1 cellular context compared by ENCODE assay signal in the genomic region with DNA sequence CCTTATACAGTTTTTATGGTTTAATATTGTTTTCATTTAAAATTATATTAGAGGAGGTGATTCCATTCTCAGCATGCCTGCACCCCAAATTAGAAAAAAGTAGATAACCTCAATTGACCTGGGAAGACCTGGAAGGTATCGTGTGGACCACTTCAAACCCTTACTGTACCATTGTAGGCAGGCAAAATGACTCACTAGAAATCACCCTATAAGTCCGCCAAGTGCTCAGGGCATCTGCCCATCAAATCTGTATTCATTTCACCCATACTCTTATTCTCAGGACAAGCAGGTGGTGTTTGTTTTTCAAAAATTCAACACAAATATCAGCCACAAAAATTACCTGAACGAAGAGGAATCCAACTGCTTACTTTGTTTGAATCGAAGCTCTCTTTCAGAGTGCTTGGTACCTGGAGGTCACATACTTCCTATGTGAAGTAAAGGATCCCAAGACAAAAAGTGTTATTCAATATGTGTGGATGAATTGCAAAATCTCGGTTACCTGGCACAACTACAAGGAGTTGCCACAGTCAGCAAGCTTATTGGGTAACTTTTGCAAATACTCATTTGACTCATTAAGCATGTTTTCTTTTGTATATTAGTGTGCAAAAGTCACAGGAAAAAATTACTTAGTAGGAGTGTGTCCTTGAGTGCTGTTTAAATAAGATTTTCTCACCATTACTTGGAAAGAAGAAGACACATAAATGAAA.
TF ChIP-seq lines count a peak whose summit lies in the region.

No MANE protein-coding gene starts in this region.

TF ChIP-seq in HepG2, 621 proteins besides CTCF, POLR2A, EP300 and RAD21 (continued from another document):
- TF ChIP-seq, protein P1, sequence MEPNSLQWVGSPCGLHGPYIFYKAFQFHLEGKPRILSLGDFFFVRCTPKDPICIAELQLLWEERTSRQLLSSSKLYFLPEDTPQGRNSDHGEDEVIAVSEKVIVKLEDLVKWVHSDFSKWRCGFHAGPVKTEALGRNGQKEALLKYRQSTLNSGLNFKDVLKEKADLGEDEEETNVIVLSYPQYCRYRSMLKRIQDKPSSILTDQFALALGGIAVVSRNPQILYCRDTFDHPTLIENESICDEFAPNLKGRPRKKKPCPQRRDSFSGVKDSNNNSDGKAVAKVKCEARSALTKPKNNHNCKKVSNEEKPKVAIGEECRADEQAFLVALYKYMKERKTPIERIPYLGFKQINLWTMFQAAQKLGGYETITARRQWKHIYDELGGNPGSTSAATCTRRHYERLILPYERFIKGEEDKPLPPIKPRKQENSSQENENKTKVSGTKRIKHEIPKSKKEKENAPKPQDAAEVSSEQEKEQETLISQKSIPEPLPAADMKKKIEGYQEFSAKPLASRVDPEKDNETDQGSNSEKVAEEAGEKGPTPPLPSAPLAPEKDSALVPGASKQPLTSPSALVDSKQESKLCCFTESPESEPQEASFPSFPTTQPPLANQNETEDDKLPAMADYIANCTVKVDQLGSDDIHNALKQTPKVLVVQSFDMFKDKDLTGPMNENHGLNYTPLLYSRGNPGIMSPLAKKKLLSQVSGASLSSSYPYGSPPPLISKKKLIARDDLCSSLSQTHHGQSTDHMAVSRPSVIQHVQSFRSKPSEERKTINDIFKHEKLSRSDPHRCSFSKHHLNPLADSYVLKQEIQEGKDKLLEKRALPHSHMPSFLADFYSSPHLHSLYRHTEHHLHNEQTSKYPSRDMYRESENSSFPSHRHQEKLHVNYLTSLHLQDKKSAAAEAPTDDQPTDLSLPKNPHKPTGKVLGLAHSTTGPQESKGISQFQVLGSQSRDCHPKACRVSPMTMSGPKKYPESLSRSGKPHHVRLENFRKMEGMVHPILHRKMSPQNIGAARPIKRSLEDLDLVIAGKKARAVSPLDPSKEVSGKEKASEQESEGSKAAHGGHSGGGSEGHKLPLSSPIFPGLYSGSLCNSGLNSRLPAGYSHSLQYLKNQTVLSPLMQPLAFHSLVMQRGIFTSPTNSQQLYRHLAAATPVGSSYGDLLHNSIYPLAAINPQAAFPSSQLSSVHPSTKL (CRISPR knock-in tag; IDR thresholded peaks at IDR 0.05): peak; percentile 66
- TF ChIP-seq ZNF619 (CRISPR knock-in tag; IDR thresholded peaks at IDR 0.05): no peak
- no peak for TF ChIP-seq TFDP1 (CRISPR knock-in tag; IDR thresholded peaks at IDR 0.05; ENCODE audit: borderline replicate concordance)
- TF ChIP-seq SIX4 (CRISPR knock-in tag; IDR thresholded peaks at IDR 0.05): no peak
- TF ChIP-seq RCOR2 (CRISPR knock-in tag; IDR thresholded peaks at IDR 0.05): peak; percentile 71; the same call in 1 of the 2 replicates
- TF ChIP-seq ZNF12 (CRISPR knock-in tag; IDR thresholded peaks at IDR 0.05): peak; percentile 67; the same call in 1 of the 2 replicates
- no peak for TF ChIP-seq YEATS4 (CRISPR knock-in tag; IDR thresholded peaks at IDR 0.05; ENCODE audit: borderline replicate concordance)
- TF ChIP-seq ZNF256 (CRISPR knock-in tag; conservative IDR thresholded peaks at IDR 0.05): no peak
- TF ChIP-seq TRAFD1 (CRISPR knock-in tag; IDR thresholded peaks at IDR 0.05; ENCODE audit: borderline replicate concordance): no peak
- TF ChIP-seq DNMT1 (CRISPR knock-in tag; IDR thresholded peaks at IDR 0.05): no peak
